In genomic region chr16:47553853-47554564, GRCh38 we compare ENCODE assay signal across 1 cellular context.
TF ChIP-seq lines count a peak whose summit lies in the region.

No MANE protein-coding gene starts in this region.

TF ChIP-seq in HepG2, 621 proteins besides CTCF, POLR2A, EP300 and RAD21 (continued from another document and continues in another):
- TF ChIP-seq USF2 (IDR thresholded peaks at IDR 0.05; ENCODE audit: low read depth, low read length) (no peak), USF2 (CRISPR knock-in tag; IDR thresholded peaks at IDR 0.05; ENCODE audit: borderline replicate concordance) (no peak), HMGXB3 (CRISPR knock-in tag; IDR thresholded peaks at IDR 0.05; ENCODE audit: borderline replicate concordance) (no peak), TP53 (CRISPR knock-in tag; conservative IDR thresholded peaks at IDR 0.05) (no peak), KAT8 (CRISPR knock-in tag; IDR thresholded peaks at IDR 0.05) (0 out of 2 replicates have a peak, but pooled peaks have one; percentile 24), ZNF75D (CRISPR knock-in tag; IDR thresholded peaks at IDR 0.05; ENCODE audit: borderline replicate concordance) (no peak), SAFB2 (CRISPR knock-in tag; IDR thresholded peaks at IDR 0.05; ENCODE audit: borderline replicate concordance, low read depth) (no peak), YEATS2 (CRISPR knock-in tag; IDR thresholded peaks at IDR 0.05; ENCODE audit: borderline replicate concordance) (no peak), ZNF720 (CRISPR knock-in tag; IDR thresholded peaks at IDR 0.05) (no peak), CBFB (CRISPR knock-in tag; IDR thresholded peaks at IDR 0.05) (no peak), ADNP (CRISPR knock-in tag; IDR thresholded peaks at IDR 0.05) (no peak), GABPA (IDR thresholded peaks at IDR 0.05; ENCODE audit: low read depth, low read length) (no peak), GABPA (CRISPR knock-in tag; IDR thresholded peaks at IDR 0.05; ENCODE audit: low read depth) (no peak), TEAD2 (CRISPR knock-in tag; IDR thresholded peaks at IDR 0.05) (no peak), MAFF (IDR thresholded peaks at IDR 0.05; ENCODE audit: low read depth, low read length) (no peak), ZHX1 (CRISPR knock-in tag; IDR thresholded peaks at IDR 0.05; ENCODE audit: low read depth) (peak; percentile 39; the same call in 1 of the 2 replicates), ZMYM2 (CRISPR knock-in tag; IDR thresholded peaks at IDR 0.05) (0 out of 2 replicates have a peak, but pooled peaks have one; percentile 5), REL (CRISPR knock-in tag; conservative IDR thresholded peaks at IDR 0.05) (no peak), TARDBP (CRISPR knock-in tag; IDR thresholded peaks at IDR 0.05) (0 out of 2 replicates have a peak, but pooled peaks have one; percentile 42), NFYB (CRISPR knock-in tag; IDR thresholded peaks at IDR 0.05) (no peak), NFE2L2 (IDR thresholded peaks at IDR 0.05; ENCODE audit: low read length) (no peak), ZFP90 (CRISPR knock-in tag; IDR thresholded peaks at IDR 0.05; ENCODE audit: borderline replicate concordance) (no peak), NFATC3 (CRISPR knock-in tag; IDR thresholded peaks at IDR 0.05) (no peak), ZNF766 (CRISPR knock-in tag; IDR thresholded peaks at IDR 0.05; ENCODE audit: borderline replicate concordance) (peak; percentile 49; the same call in 1 of the 2 replicates), ZFP91 (CRISPR knock-in tag; IDR thresholded peaks at IDR 0.05; ENCODE audit: borderline replicate concordance) (peak; percentile 52; the same call in 1 of the 2 replicates), CCDC6 (CRISPR knock-in tag; IDR thresholded peaks at IDR 0.05) (no peak), ZBTB38 (CRISPR knock-in tag; IDR thresholded peaks at IDR 0.05) (peak; percentile 75; the same call in 1 of the 2 replicates)
- TF ChIP-seq, protein P1, sequence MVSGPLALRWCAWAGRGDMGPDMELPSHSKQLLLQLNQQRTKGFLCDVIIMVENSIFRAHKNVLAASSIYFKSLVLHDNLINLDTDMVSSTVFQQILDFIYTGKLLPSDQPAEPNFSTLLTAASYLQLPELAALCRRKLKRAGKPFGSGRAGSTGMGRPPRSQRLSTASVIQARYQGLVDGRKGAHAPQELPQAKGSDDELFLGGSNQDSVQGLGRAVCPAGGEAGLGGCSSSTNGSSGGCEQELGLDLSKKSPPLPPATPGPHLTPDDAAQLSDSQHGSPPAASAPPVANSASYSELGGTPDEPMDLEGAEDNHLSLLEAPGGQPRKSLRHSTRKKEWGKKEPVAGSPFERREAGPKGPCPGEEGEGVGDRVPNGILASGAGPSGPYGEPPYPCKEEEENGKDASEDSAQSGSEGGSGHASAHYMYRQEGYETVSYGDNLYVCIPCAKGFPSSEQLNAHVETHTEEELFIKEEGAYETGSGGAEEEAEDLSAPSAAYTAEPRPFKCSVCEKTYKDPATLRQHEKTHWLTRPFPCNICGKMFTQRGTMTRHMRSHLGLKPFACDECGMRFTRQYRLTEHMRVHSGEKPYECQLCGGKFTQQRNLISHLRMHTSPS (CRISPR knock-in tag; IDR thresholded peaks at IDR 0.05; ENCODE audit: low read depth): 0 out of 2 replicates have a peak, but pooled peaks have one; percentile 24
- TF ChIP-seq, protein P2, sequence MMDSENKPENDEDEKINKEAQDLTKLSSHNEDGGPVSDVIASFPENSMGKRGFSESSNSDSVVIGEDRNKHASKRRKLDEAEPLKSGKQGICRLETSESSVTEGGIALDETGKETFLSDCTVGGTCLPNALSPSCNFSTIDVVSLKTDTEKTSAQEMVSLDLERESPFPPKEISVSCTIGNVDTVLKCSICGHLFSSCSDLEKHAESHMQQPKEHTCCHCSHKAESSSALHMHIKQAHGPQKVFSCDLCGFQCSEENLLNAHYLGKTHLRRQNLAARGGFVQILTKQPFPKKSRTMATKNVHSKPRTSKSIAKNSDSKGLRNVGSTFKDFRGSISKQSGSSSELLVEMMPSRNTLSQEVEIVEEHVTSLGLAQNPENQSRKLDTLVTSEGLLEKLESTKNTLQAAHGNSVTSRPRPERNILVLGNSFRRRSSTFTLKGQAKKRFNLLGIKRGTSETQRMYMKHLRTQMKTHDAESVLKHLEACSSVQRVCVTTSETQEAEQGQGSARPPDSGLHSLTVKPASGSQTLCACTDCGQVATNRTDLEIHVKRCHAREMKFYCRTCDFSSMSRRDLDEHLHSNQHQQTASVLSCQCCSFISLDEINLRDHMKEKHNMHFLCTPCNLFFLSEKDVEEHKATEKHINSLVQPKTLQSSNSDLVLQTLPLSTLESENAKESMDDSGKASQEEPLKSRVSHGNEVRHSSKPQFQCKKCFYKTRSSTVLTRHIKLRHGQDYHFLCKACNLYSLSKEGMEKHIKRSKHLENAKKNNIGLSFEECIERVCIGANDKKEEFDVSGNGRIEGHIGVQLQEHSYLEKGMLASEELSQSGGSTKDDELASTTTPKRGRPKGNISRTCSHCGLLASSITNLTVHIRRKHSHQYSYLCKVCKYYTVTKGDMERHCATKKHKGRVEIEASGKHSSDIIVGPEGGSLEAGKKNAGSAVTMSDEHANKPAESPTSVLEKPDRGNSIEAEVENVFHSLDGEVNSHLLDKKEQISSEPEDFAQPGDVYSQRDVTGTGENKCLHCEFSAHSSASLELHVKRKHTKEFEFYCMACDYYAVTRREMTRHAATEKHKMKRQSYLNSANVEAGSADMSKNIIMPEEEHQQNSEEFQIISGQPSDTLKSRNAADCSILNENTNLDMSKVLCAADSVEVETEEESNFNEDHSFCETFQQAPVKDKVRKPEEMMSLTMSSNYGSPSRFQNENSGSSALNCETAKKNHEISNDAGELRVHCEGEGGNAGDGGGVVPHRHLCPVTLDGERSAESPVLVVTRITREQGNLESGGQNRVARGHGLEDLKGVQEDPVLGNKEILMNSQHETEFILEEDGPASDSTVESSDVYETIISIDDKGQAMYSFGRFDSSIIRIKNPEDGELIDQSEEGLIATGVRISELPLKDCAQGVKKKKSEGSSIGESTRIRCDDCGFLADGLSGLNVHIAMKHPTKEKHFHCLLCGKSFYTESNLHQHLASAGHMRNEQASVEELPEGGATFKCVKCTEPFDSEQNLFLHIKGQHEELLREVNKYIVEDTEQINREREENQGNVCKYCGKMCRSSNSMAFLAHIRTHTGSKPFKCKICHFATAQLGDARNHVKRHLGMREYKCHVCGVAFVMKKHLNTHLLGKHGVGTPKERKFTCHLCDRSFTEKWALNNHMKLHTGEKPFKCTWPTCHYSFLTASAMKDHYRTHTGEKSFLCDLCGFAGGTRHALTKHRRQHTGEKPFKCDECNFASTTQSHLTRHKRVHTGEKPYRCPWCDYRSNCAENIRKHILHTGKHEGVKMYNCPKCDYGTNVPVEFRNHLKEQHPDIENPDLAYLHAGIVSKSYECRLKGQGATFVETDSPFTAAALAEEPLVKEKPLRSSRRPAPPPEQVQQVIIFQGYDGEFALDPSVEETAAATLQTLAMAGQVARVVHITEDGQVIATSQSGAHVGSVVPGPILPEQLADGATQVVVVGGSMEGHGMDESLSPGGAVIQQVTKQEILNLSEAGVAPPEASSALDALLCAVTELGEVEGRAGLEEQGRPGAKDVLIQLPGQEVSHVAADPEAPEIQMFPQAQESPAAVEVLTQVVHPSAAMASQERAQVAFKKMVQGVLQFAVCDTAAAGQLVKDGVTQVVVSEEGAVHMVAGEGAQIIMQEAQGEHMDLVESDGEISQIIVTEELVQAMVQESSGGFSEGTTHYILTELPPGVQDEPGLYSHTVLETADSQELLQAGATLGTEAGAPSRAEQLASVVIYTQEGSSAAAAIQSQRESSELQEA (CRISPR knock-in tag; IDR thresholded peaks at IDR 0.05; ENCODE audit: not compliant biosample characterization): no peak
- TF ChIP-seq, protein P3, sequence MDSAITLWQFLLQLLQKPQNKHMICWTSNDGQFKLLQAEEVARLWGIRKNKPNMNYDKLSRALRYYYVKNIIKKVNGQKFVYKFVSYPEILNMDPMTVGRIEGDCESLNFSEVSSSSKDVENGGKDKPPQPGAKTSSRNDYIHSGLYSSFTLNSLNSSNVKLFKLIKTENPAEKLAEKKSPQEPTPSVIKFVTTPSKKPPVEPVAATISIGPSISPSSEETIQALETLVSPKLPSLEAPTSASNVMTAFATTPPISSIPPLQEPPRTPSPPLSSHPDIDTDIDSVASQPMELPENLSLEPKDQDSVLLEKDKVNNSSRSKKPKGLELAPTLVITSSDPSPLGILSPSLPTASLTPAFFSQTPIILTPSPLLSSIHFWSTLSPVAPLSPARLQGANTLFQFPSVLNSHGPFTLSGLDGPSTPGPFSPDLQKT (CRISPR knock-in tag; IDR thresholded peaks at IDR 0.05; ENCODE audit: borderline replicate concordance): no peak
- TF ChIP-seq, protein P4, sequence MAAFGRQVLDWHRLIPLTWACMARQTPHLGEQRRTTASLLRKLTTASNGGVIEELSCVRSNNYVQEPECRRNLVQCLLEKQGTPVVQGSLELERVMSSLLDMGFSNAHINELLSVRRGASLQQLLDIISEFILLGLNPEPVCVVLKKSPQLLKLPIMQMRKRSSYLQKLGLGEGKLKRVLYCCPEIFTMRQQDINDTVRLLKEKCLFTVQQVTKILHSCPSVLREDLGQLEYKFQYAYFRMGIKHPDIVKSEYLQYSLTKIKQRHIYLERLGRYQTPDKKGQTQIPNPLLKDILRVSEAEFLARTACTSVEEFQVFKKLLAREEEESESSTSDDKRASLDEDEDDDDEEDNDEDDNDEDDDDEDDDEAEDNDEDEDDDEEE (CRISPR knock-in tag; IDR thresholded peaks at IDR 0.05): peak; percentile 83; the same call in 1 of the 2 replicates
